27 cellular contexts compared by ENCODE assay signal in genomic region chr19:21115430-21115829, GRCh38.
"Had no signal": no experiment of that assay in that cellular context is flagged by ENCODE, and none has a peak within 500 bp of the region (broad histone marks: within the 10 kb centered on the region; RNA-seq: fewer than 3 reads in every experiment).

No MANE protein-coding gene starts in this region.

- H3K36me3 ChIP-seq: uterus had no signal

- H3K9me3 ChIP-seq: testis, thyroid gland, upper lobe of right lung had no signal

- FAIRE-seq: urothelium cell line had no signal

- H3K4me3 ChIP-seq: stomach, suprapubic skin, testis, thoracic aorta, thyroid gland, tibial artery, tibial nerve, transverse colon, upper lobe of left lung, upper lobe of right lung, uterus, vagina had no signal

- H3K4me1 ChIP-seq: stomach, suprapubic skin, testis, thyroid gland, tibial artery, tibial nerve, transverse colon, upper lobe of left lung, upper lobe of right lung, uterus, vagina had no signal

- ATAC-seq: stimulated activated effector memory CD8-positive, alpha-beta T cell treated with anti-CD3 and anti-CD28 coated beads, Interleukin-12 subunit alpha, Interleukin-12 subunit beta, amount 100 ng/mL, for 72 hours; stimulated activated memory B cell treated with anti-CD40 and anti-IgM and Interleukin-4, amounts not matched to agents 10 μg/mL and 1 μg/mL and 100 μg/mL, for 72 hours; stimulated activated naive B cell treated with anti-CD40 and anti-IgM and Interleukin-4, amounts not matched to agents 10 μg/mL and 1 μg/mL and 100 μg/mL, for 72 hours; stimulated activated naive CD8-positive, alpha-beta T cell treated with anti-CD3 and anti-CD28 coated beads, Interleukin-15, amount 100 ng/mL, for 72 hours; stimulated activated naive CD8-positive, alpha-beta T cell treated with anti-CD3 and anti-CD28 coated beads, Interleukin-15, Interleukin-2, amounts not matched to agents 100 U/mL and 50 U/mL, for 24 hours; upper lobe of right lung had no signal

- H3K27me3 ChIP-seq: stomach, suprapubic skin, testis, thyroid gland, tibial artery, tibial nerve, transverse colon, upper lobe of left lung, upper lobe of right lung, uterus, vagina had no signal

- DNase-seq: stimulated activated CD4-positive, alpha-beta T cell treated with anti-CD3 and anti-CD28 coated beads, Interleukin-2, amount 100 ng/mL, for 48 hours; stimulated activated CD4-positive, alpha-beta T cell treated with anti-CD3 and anti-CD28 coated beads, Interleukin-4, amount 100 ng/mL, for 1 hour; stimulated activated CD4-positive, alpha-beta T cell treated with anti-CD3 and anti-CD28 coated beads, Interleukin-4, amount 100 ng/mL, for 24 hours; stimulated activated CD4-positive, alpha-beta T cell treated with anti-CD3 and anti-CD28 coated beads, Interleukin-4, amount 100 ng/mL, for 4 hours; stimulated activated CD8-positive, alpha-beta memory T cell treated with anti-CD3 and anti-CD28 coated beads, Interleukin-4, amount 100 ng/mL, for 48 hours; stimulated activated naive B cell treated with anti-CD40 and anti-IgM and Interleukin-4, amounts not matched to agents 10 μg/mL and 1 μg/mL and 100 μg/mL, for 72 hours; stimulated activated naive CD4-positive, alpha-beta T cell; stimulated activated naive CD4-positive, alpha-beta T cell treated with Interleukin-2 at 50 U/mL for 16 hours; stimulated activated naive CD8-positive, alpha-beta T cell treated with anti-CD3 and anti-CD28 coated beads, Interleukin-15, amount 100 ng/mL, for 72 hours; stimulated activated naive CD8-positive, alpha-beta T cell treated with anti-CD3 and anti-CD28 coated beads, Interleukin-15, Interleukin-2, amounts not matched to agents 100 U/mL and 50 U/mL, for 24 hours; stomach; substantia nigra; testis; thyroid gland; tibial artery; transverse colon; trophoblast cell; upper lobe of left lung; upper lobe of right lung; uterus had no signal

- H3K27ac ChIP-seq: stomach, suprapubic skin, testis, thoracic aorta, thyroid gland, tibial artery, tibial nerve, transverse colon, upper lobe of left lung, upper lobe of right lung, uterus, vagina had no signal
